ENCODE assay signal across 7 cellular contexts in the genomic region with DNA sequence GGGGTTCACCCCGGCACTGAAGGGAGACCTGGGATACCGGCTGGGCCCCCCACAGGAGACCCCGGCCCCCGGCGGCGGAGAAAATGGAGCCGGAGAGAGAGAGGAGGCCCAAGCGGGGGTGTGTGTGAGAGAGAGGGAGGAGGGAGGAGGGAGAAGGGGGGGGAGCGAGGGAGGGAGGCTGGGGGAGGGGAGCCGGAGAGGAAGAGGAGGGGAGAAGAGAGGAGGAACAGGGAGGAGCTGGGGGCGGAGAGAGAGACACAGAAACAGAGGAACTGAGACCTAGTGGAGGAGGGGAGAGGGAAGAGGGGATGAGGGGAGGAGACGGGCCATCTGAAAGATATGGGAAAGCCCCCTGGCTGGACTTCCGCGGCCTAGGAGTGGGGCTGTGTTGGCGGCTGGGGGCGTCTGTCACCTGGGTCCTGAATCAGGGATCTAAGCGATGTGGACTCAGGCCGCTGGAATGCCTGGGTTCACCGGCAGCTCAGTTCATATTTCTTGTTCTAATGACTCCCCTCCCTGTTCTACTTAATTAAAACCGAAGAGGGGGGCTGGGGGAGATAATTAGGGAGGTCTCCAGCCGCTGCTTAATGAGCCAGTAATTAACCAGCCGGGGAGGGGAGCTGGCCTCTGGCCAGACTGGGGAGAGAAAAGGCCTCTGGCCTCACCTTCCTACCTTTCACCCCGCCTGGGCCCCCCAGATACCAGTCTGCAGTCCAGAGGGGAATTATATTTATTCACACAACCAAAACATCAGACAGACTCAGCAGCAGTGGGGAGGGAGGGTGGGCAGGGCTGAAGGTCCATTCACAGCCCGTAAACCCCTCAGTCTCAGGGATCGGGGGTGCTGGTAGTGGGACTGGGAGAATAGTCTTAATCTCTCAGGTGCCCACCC. TPM values are rescaled to one million over a fixed set of nuclear protein-coding genes. Genes with fewer than 3 reads are reported as not detected.
DNase-seq lines count a peak whose midpoint lies in the region; ATAC-seq and TF ChIP-seq lines count a peak whose summit lies in the region.

A gene with protein sequence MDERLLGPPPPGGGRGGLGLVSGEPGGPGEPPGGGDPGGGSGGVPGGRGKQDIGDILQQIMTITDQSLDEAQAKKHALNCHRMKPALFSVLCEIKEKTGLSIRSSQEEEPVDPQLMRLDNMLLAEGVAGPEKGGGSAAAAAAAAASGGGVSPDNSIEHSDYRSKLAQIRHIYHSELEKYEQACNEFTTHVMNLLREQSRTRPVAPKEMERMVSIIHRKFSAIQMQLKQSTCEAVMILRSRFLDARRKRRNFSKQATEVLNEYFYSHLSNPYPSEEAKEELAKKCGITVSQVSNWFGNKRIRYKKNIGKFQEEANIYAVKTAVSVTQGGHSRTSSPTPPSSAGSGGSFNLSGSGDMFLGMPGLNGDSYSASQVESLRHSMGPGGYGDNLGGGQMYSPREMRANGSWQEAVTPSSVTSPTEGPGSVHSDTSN (minus strand): TSS at position 149 of the 892 bp plus-strand sequence. CDS start 287 bp downstream, outside the sequence.

- ATAC-seq in GM18517 (IDR thresholded peaks at IDR 0.05; ENCODE audit: unreplicated experiment) (peak; percentile 47), HG03175 (IDR thresholded peaks at IDR 0.05; ENCODE audit: unreplicated experiment) (peak; percentile 41)

- no peaks in the 10 kb centered on the region for H3K27me3 ChIP-seq in kidney epithelial cell (ENCODE audit: control insufficient read depth, insufficient read depth, low read length)

- peak within 1 kb of the TSS; percentile 71 for H3K4me3 ChIP-seq in kidney epithelial cell (ENCODE audit: low read depth, low read length)

- H3K36me3 ChIP-seq in kidney epithelial cell (ENCODE audit: control insufficient read depth, insufficient read depth, low read length): no peaks in the 10 kb centered on the region

- no peak for TF ChIP-seq CTCF in kidney epithelial cell (IDR thresholded peaks at IDR 0.05; ENCODE audit: insufficient read depth, low read length, poor library complexity, severe bottlenecking)

- DNase-seq in NCI-H510A (lab: John Stamatoyannopoulos, UW): peak; percentile 82
- peak; percentile 75 to 86 for DNase-seq in activated CD4-positive, alpha-beta T cell treated with anti-CD3 and anti-CD28 coated beads for 24 hours (ENCODE audit: low read depth in 2 of 2)
- peak; percentile 92 for DNase-seq in cerebellum (ENCODE audit: low spot score)
- peak; percentile 65 for DNase-seq in kidney epithelial cell (ENCODE audit: low read depth)
- DNase-seq in stimulated activated CD4-positive, alpha-beta T cell treated with anti-CD3 and anti-CD28 coated beads, Interleukin-15, amount 100 ng/mL, for 24 hours: peak; percentile 93

RNA-seq across cellular contexts. Expression of the gene that starts here (rescaled TPM):
- total RNA-seq in cerebellum (21.3 TPM), kidney epithelial cell (37.5 and 40.7 TPM in 2 replicates)

Comparison
In these comparisons a context has a peak if more than half of its experiments do, and no peak if none do; other contexts are left out.
1. Peak in every context shown above with its lines: DNase-seq, ATAC-seq and H3K4me3 ChIP-seq.